Comparison of ENCODE assay signal across 1 cellular context in the genomic region with DNA sequence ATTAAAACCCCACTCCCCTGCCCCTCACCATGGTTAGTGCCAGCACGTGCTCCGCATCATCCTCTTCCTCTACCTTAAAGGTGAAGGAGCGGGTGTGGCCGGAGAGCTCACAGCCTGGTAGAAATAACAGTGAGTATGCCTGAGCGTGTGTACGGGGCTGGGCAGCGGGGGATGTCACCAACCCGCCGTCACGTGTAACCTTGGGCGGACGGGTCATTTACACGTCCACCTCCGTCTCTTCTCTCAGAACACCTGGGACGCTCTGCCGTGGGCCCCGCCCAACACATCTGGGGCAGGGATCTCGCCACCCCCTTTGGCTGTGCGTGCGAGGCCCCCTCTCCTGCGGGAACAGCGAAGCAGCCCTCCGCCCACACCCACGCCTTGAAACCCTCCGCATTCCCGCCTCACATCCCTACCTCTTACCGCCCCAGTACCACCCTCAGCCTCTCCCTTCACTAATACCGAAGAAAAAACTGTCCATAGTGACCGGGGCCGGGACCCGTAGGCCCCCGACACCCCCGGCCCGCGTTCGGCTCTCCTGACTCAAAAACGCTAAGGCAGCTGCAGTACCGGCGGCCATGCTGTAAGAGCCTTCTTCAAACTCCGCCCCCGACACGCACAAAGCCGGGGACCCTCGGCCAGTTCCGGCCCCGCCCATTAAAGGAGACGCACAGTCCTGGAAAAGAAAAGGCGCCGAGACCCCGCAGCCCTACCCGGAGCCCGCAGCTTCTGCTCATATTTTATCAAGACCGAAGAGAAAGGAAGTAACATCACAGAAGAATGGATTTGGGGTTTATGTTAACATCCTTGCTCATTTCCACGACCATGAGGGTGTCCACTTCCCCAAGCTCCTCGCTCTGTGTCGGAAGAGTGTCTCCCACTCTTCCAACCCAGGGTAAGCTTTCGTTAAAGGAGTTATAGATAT.
TF ChIP-seq lines count a peak whose summit lies in the region.

NPM3 (minus strand) TSS at position 636 of the 925 bp plus-strand sequence; CDS start at position 580, 56 bp downstream.

TF ChIP-seq in HepG2, 621 proteins besides CTCF, POLR2A, EP300 and RAD21 (continued from another document and continues in another):
- TF ChIP-seq CC2D1A (CRISPR knock-in tag; IDR thresholded peaks at IDR 0.05) (no peak), KLF9 (CRISPR knock-in tag; IDR thresholded peaks at IDR 0.05; ENCODE audit: low read depth) (0 out of 2 replicates have a peak, but pooled peaks have one; percentile 51), PAXIP1 (CRISPR knock-in tag; conservative IDR thresholded peaks at IDR 0.05) (no peak), AFF4 (CRISPR knock-in tag; IDR thresholded peaks at IDR 0.05) (no peak), NCOA5 (CRISPR knock-in tag; IDR thresholded peaks at IDR 0.05) (no peak), ZNF550 (CRISPR knock-in tag; IDR thresholded peaks at IDR 0.05; ENCODE audit: borderline replicate concordance) (no peak), CSRNP1 (CRISPR knock-in tag; IDR thresholded peaks at IDR 0.05) (no peak), IKZF1 (IDR thresholded peaks at IDR 0.05) (no peak), HMGXB3 (CRISPR knock-in tag; IDR thresholded peaks at IDR 0.05; ENCODE audit: borderline replicate concordance) (no peak; the same call in 1 of the 2 replicates), ZNF619 (CRISPR knock-in tag; IDR thresholded peaks at IDR 0.05) (no peak), ZNF687 (CRISPR knock-in tag; IDR thresholded peaks at IDR 0.05) (peak; percentile 69), ZNF101 (CRISPR knock-in tag; IDR thresholded peaks at IDR 0.05; ENCODE audit: borderline replicate concordance, low read depth) (no peak), ZBTB49 (CRISPR knock-in tag; IDR thresholded peaks at IDR 0.05; ENCODE audit: borderline replicate concordance) (no peak)
- TF ChIP-seq, protein P1, sequence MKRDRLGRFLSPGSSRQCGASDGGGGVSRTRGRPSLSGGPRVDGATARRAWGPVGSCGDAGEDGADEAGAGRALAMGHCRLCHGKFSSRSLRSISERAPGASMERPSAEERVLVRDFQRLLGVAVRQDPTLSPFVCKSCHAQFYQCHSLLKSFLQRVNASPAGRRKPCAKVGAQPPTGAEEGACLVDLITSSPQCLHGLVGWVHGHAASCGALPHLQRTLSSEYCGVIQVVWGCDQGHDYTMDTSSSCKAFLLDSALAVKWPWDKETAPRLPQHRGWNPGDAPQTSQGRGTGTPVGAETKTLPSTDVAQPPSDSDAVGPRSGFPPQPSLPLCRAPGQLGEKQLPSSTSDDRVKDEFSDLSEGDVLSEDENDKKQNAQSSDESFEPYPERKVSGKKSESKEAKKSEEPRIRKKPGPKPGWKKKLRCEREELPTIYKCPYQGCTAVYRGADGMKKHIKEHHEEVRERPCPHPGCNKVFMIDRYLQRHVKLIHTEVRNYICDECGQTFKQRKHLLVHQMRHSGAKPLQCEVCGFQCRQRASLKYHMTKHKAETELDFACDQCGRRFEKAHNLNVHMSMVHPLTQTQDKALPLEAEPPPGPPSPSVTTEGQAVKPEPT (CRISPR knock-in tag; IDR thresholded peaks at IDR 0.05; ENCODE audit: low read depth): 0 out of 2 replicates have a peak, but pooled peaks have one; percentile 19
